In genomic region chr5:151553695-151554094, GRCh38 we compare ENCODE assay signal across 32 cellular contexts. TPM values are rescaled to one million over a fixed set of nuclear protein-coding genes. Genes with fewer than 3 reads are reported as not detected.
"Had no signal": no experiment of that assay in that cellular context is flagged by ENCODE, and none has a peak within 500 bp of the region (broad histone marks: within the 10 kb centered on the region; RNA-seq: fewer than 3 reads in every experiment).

No MANE protein-coding gene starts in this region.

- H3K36me3 ChIP-seq: adrenal gland, ascending aorta, brain microvascular endothelial cell, breast epithelium, cardiac muscle cell had no signal

- H3K4me3 ChIP-seq: adrenal gland, ascending aorta, body of pancreas, breast epithelium, cardiac muscle cell had no signal

- ATAC-seq: activated naive CD4-positive, alpha-beta T cell treated with anti-CD3 and anti-CD28 coated beads, Interleukin-2, amount 50 U/mL, for 72 hours; activated naive CD8-positive, alpha-beta T cell treated with anti-CD3 and anti-CD28 coated beads, Interleukin-2, amount 50 U/mL, for 24 hours; activated T-cell treated with anti-CD3 and anti-CD28 coated beads, Interleukin-2, amount 50 U/mL, for 4 hours; activated T-cell treated with anti-CD3 and anti-CD28 coated beads, Interleukin-2, amount 50 U/mL, for 72 hours; activated T-helper 17 cell treated with anti-CD3 and anti-CD28 coated beads, Interleukin-2, amount 50 U/mL, for 72 hours; body of pancreas had no signal

- H3K27ac ChIP-seq: adrenal gland, ascending aorta, body of pancreas, brain microvascular endothelial cell, cardiac muscle cell had no signal

- DNase-seq: activated effector memory CD4-positive, alpha-beta T cell treated with anti-CD3 and anti-CD28 coated beads, Interleukin-2, amount 50 U/mL, for 16 hours; activated effector memory CD4-positive, alpha-beta T cell treated with Interleukin-2 at 50 U/mL for 16 hours; activated gamma-delta T cell; activated gamma-delta T cell treated with Interleukin-2 at 50 U/mL for 16 hours; activated naive CD4-positive, alpha-beta T cell; activated naive CD4-positive, alpha-beta T cell treated with anti-CD3 and anti-CD28 coated beads for 36 hours; activated naive CD4-positive, alpha-beta T cell treated with anti-CD3 and anti-CD28 coated beads, Interleukin-2, amount 10 ng/mL, durations not matched to agents 7 days and 5 days; activated naive CD4-positive, alpha-beta T cell treated with anti-CD3 and anti-CD28 coated beads, Interleukin-2, amount 50 U/mL, for 16 hours; activated naive CD4-positive, alpha-beta T cell treated with Interleukin-2 at 50 U/mL for 16 hours; activated naive CD8-positive, alpha-beta T cell treated with anti-CD3 and anti-CD28 coated beads for 36 hours; activated naive CD8-positive, alpha-beta T cell treated with anti-CD3 and anti-CD28 coated beads, Interleukin-2, amount 10 ng/mL, durations not matched to agents 7 days and 5 days; activated naive CD8-positive, alpha-beta T cell treated with anti-CD3 and anti-CD28 coated beads, Interleukin-2, amount 50 U/mL, for 24 hours; activated T-cell treated with anti-CD3 and anti-CD28 coated beads for 4 hours; activated T-cell treated with anti-CD3 and anti-CD28 coated beads, Interleukin-2, amount 50 U/mL, for 1 hour; activated T-cell treated with anti-CD3 and anti-CD28 coated beads, Interleukin-2, amount 50 U/mL, for 24 hours; activated T-cell treated with anti-CD3 and anti-CD28 coated beads, Interleukin-2, amount 50 U/mL, for 4 hours; activated T-cell treated with anti-CD3 and anti-CD28 coated beads, Interleukin-2, amount 50 U/mL, for 48 hours; activated T-cell treated with anti-CD3 and anti-CD28 coated beads, Interleukin-2, amount 50 U/mL, for 72 hours; adrenal gland; amniotic stem cell; amygdala; anterior cingulate cortex; aorta; body of pancreas; brain microvascular endothelial cell; central memory CD4-positive, alpha-beta T cell had no signal

- H3K27me3 ChIP-seq: adrenal gland, ascending aorta, body of pancreas, brain microvascular endothelial cell, breast epithelium, cardiac muscle cell had no signal

- H3K4me1 ChIP-seq: adrenal gland, ascending aorta, body of pancreas, breast epithelium had no signal

- H3K9me3 ChIP-seq: adrenal gland, ascending aorta, body of pancreas, breast epithelium had no signal

RNA-seq across cellular contexts. Expression of gene FAT2, which starts 37.4 kb away (rescaled TPM):
- total RNA-seq: activated naive CD4-positive, alpha-beta T cell treated with anti-CD3 and anti-CD28 coated beads for 36 hours; activated naive CD4-positive, alpha-beta T cell treated with anti-CD3 and anti-CD28 coated beads, Interleukin-2, amount 50 U/mL, for 72 hours; activated naive CD8-positive, alpha-beta T cell treated with anti-CD3 and anti-CD28 coated beads for 36 hours; activated naive CD8-positive, alpha-beta T cell treated with anti-CD3 and anti-CD28 coated beads, Interleukin-2, amount 10 ng/mL, durations not matched to agents 7 days and 5 days; activated T-cell treated with anti-CD3 and anti-CD28 coated beads, Interleukin-2, amount 50 U/mL, for 4 hours; activated T-cell treated with anti-CD3 and anti-CD28 coated beads, Interleukin-2, amount 50 U/mL, for 72 hours; activated T-helper 1 cell treated with anti-CD3 and anti-CD28 coated beads, Interleukin-12 subunit alpha, Interleukin-12 subunit beta, Interleukin-2, Interleukin-4 antibody, amounts not matched to agents 30 ng/mL and 10 ng/mL and 1 ng/mL, durations not matched to agents 14 hours and 24 hours and 36 hours; activated T-helper 17 cell treated with anti-CD3 and anti-CD28 coated beads, Interleukin-2, amount 50 U/mL, for 72 hours; ascending aorta; body of pancreas had no signal
- polyA plus RNA-seq: aorta had no signal
